25 cellular contexts compared by ENCODE assay signal in the genomic region with DNA sequence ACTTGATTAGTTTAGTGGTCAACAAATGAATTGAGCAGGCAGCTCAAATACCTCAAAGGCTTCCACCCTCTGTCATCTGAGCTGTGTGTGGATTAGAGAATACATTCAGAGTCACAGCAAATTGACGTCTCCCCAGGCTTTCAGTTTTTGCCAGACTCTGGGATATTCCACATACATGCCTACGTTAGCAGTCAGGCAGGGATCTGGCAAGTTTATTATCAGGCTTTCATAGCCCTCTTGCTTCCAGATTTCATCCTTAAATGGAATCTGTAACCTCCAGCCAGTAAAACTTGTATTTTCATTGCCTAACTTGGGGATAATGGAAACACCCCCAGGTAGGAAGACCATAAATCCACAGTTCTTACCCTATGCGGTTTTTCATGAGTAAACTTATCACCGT.
A peak's percentile ranks its signal among the peaks of the same experiment; 100 is the strongest.
DNase-seq lines count a peak whose midpoint lies in the region; ATAC-seq and TF ChIP-seq lines count a peak whose summit lies in the region.
"Had no signal": no experiment of that assay in that cellular context is flagged by ENCODE, and none has a peak within 500 bp of the region (broad histone marks: within the 10 kb centered on the region; RNA-seq: fewer than 3 reads in every experiment).

No MANE protein-coding gene starts in this region.

- H3K27ac Mint-ChIP-seq in WTC11 = no peak overlapping the region
- no peak overlapping the region for H3K27ac Mint-ChIP-seq in activated CD4-positive, alpha-beta T cell treated with anti-CD3 and anti-CD28 coated beads, Interleukin-2, amount 10 ng/mL, durations not matched to agents 7 days and 5 days

- H3K9me3 ChIP-seq in aorta (ENCODE audit: control insufficient read depth, low read length) (no peaks in the 10 kb centered on the region), MG63 (0 out of 2 replicates have a peak, but pooled peaks cover 4% of the 10 kb centered on the region)

- H3K4me3 Mint-ChIP-seq in WTC11 = no peak overlapping the region
- no peak overlapping the region for H3K4me3 Mint-ChIP-seq in activated CD4-positive, alpha-beta T cell treated with anti-CD3 and anti-CD28 coated beads, Interleukin-2, amount 10 ng/mL, durations not matched to agents 7 days and 5 days
- H3K4me3 Mint-ChIP-seq: CD8-positive, alpha-beta T cell had no signal

- peaks cover 28% of the 10 kb centered on the region for H3K36me3 Mint-ChIP-seq in WTC11
- H3K36me3 Mint-ChIP-seq in activated CD4-positive, alpha-beta T cell treated with anti-CD3 and anti-CD28 coated beads, Interleukin-2, amount 10 ng/mL, durations not matched to agents 7 days and 5 days (ENCODE audit: low read depth) = peaks cover 52% of the 10 kb centered on the region

- ATAC-seq in WTC11 = peak; percentile 48
- ATAC-seq in aorta (ENCODE audit: low FRiP score) = peak; percentile 38
- ATAC-seq: CD8-positive, alpha-beta T cell; K562; Right ventricle myocardium inferior had no signal

- peak overlapping the region; percentile 18 to 28 for H3K27ac ChIP-seq in coronary artery
- H3K27ac ChIP-seq in rectal smooth muscle tissue (ENCODE audit: low read depth, low read length) = peak overlapping the region; percentile 94
- H3K27ac ChIP-seq in aorta (ENCODE audit: low read depth in 1 of 2, low read length in 2 of 2) = peak overlapping the region; percentile 70 to 97
- H3K27ac ChIP-seq: PC-9, SJCRH30 had no signal

- no peak for TF ChIP-seq CTCF in WTC11 (IDR thresholded peaks at IDR 0.05)
- TF ChIP-seq CTCF in coronary artery (IDR thresholded peaks at IDR 0.05) = no peak

- POLR2A ChIA-PET in WTC11 (lab: Charles Lee) = no interaction called here
- POLR2A ChIA-PET in activated CD4-positive, alpha-beta T cell treated with anti-CD3 and anti-CD28 coated beads, Interleukin-2, amount 10 ng/mL, durations not matched to agents 7 days and 5 days (lab: Charles Lee) = no interaction called here

- H3K27me3 Mint-ChIP-seq in WTC11 (ENCODE audit: low read depth) = no peaks in the 10 kb centered on the region
- H3K27me3 Mint-ChIP-seq in activated CD4-positive, alpha-beta T cell treated with anti-CD3 and anti-CD28 coated beads, Interleukin-2, amount 10 ng/mL, durations not matched to agents 7 days and 5 days = no peaks in the 10 kb centered on the region

- no peaks in the 10 kb centered on the region; the same call in 1 of the 2 replicates for H3K4me1 Mint-ChIP-seq in WTC11
- no peaks in the 10 kb centered on the region for H3K4me1 Mint-ChIP-seq in activated CD4-positive, alpha-beta T cell treated with anti-CD3 and anti-CD28 coated beads, Interleukin-2, amount 10 ng/mL, durations not matched to agents 7 days and 5 days

- no peak for DNase-seq in WTC11 (ENCODE audit: low spot score)
- DNase-seq in coronary artery (ENCODE audit: low spot score) = no peak
- no peak for DNase-seq in aorta
- DNase-seq in activated CD4-positive, alpha-beta T cell treated with anti-CD3 and anti-CD28 coated beads, Interleukin-2, amount 10 ng/mL, durations not matched to agents 7 days and 5 days = no peak
- DNase-seq in NCI-H146 treated with DMSO at 0.1 percent for 48 hours (lab: John Stamatoyannopoulos, UW; ENCODE audit: unreplicated experiment) = no peak
- DNase-seq in MG63 = no peak
- DNase-seq: C1 segment of cervical spinal cord; CD8-positive, alpha-beta T cell; DMS79 treated with DMSO at 0.1 percent for 48 hours; GF-D8; HCEC 1CT; Kasumi-1; MV-4-11; NCI-H1105; NCI-H1436 treated with DMSO at 0.1 percent for 48 hours; NCI-H2029; NCI-H446 treated with DMSO at 0.1 percent for 48 hours; NCI-H526; NCI-H82; NK-92 treated with Interleukin-12 subunit alpha and Interleukin-12 subunit beta, amount 100 ng/mL, for 24 hours; PC-9; SJCRH30 had no signal

- no peak overlapping the region for H3K4me3 ChIP-seq in coronary artery
- H3K4me3 ChIP-seq in rectal smooth muscle tissue (ENCODE audit: low read length) = no peak overlapping the region
- no peak overlapping the region for H3K4me3 ChIP-seq in aorta (ENCODE audit: low read length in 2 of 2)
- no peak overlapping the region for H3K4me3 ChIP-seq in MG63
- H3K4me3 ChIP-seq: K562, PC-9, SJCRH30 had no signal

- 9% methylated on average over 4 of the region's 4 CpGs for WGBS in aorta, 2 donors

- no peak overlapping the region for H3K9ac ChIP-seq in rectal smooth muscle tissue (ENCODE audit: low read length)

- H3K36me3 ChIP-seq in rectal smooth muscle tissue (ENCODE audit: control insufficient read depth, insufficient read depth, low read length) = no peaks in the 10 kb centered on the region
- H3K36me3 ChIP-seq in aorta (ENCODE audit: control insufficient read depth in 1 of 2, insufficient read depth in 2 of 2, low read length in 1 of 2) = peaks cover 0 to 3% of the 10 kb centered on the region in 2 donors
- peaks cover 14% of the 10 kb centered on the region for H3K36me3 ChIP-seq in MG63

- H3K27me3 ChIP-seq in rectal smooth muscle tissue (ENCODE audit: control insufficient read depth, insufficient read depth, low read length) (no peaks in the 10 kb centered on the region), aorta (ENCODE audit: control insufficient read depth in 1 of 2, insufficient read depth in 2 of 2, low read length in 1 of 2) (no peaks in the 10 kb centered on the region), MG63 (no peaks in the 10 kb centered on the region)
- H3K27me3 ChIP-seq: SJCRH30 had no signal

- H3K4me1 ChIP-seq in rectal smooth muscle tissue (ENCODE audit: control insufficient read depth, insufficient read depth, low read length) (peaks cover 6% of the 10 kb centered on the region), aorta (ENCODE audit: control insufficient read depth in 1 of 2, insufficient read depth in 2 of 2, low read length in 2 of 2) (peaks cover 0 to 4% of the 10 kb centered on the region in 2 donors)
- H3K4me1 ChIP-seq: SJCRH30 had no signal

- peaks cover 23% of the 10 kb centered on the region for H3K9me3 Mint-ChIP-seq in WTC11
- H3K9me3 Mint-ChIP-seq in activated CD4-positive, alpha-beta T cell treated with anti-CD3 and anti-CD28 coated beads, Interleukin-2, amount 10 ng/mL, durations not matched to agents 7 days and 5 days = peaks cover 11% of the 10 kb centered on the region

- CTCF ChIA-PET in WTC11 (lab: Charles Lee) = no interaction called here
- CTCF ChIA-PET in activated CD4-positive, alpha-beta T cell treated with anti-CD3 and anti-CD28 coated beads, Interleukin-2, amount 10 ng/mL, durations not matched to agents 7 days and 5 days (lab: Charles Lee) = no interaction called here

- intact Hi-C loops in aorta (cut with DNase I) = loop anchor here in 1 of 2 donors (5.0 to 10.0 kb wide), 2 partner anchors 60 to 132 kb away; a partner anchor contains a TSS

TF ChIP-seq in WTC11, 78 proteins besides CTCF, POLR2A, EP300 and RAD21 (continues in another document):
- TF ChIP-seq CREB1 (CRISPR knock-in tag; IDR thresholded peaks at IDR 0.05) = no peak
- TF ChIP-seq, protein P1, sequence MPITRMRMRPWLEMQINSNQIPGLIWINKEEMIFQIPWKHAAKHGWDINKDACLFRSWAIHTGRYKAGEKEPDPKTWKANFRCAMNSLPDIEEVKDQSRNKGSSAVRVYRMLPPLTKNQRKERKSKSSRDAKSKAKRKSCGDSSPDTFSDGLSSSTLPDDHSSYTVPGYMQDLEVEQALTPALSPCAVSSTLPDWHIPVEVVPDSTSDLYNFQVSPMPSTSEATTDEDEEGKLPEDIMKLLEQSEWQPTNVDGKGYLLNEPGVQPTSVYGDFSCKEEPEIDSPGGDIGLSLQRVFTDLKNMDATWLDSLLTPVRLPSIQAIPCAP (CRISPR knock-in tag; IDR thresholded peaks at IDR 0.05) = no peak
- TF ChIP-seq ZNF416 (CRISPR knock-in tag; IDR thresholded peaks at IDR 0.05) = no peak
- no peak for TF ChIP-seq ZNF263 (CRISPR knock-in tag; IDR thresholded peaks at IDR 0.05; ENCODE audit: low read depth)
- no peak for TF ChIP-seq FOXP1 (CRISPR knock-in tag; IDR thresholded peaks at IDR 0.05; ENCODE audit: borderline replicate concordance)
- TF ChIP-seq, protein P2, sequence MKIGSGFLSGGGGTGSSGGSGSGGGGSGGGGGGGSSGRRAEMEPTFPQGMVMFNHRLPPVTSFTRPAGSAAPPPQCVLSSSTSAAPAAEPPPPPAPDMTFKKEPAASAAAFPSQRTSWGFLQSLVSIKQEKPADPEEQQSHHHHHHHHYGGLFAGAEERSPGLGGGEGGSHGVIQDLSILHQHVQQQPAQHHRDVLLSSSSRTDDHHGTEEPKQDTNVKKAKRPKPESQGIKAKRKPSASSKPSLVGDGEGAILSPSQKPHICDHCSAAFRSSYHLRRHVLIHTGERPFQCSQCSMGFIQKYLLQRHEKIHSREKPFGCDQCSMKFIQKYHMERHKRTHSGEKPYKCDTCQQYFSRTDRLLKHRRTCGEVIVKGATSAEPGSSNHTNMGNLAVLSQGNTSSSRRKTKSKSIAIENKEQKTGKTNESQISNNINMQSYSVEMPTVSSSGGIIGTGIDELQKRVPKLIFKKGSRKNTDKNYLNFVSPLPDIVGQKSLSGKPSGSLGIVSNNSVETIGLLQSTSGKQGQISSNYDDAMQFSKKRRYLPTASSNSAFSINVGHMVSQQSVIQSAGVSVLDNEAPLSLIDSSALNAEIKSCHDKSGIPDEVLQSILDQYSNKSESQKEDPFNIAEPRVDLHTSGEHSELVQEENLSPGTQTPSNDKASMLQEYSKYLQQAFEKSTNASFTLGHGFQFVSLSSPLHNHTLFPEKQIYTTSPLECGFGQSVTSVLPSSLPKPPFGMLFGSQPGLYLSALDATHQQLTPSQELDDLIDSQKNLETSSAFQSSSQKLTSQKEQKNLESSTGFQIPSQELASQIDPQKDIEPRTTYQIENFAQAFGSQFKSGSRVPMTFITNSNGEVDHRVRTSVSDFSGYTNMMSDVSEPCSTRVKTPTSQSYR (CRISPR knock-in tag; IDR thresholded peaks at IDR 0.05) = no peak
- no peak for TF ChIP-seq ZNF232 (CRISPR knock-in tag; IDR thresholded peaks at IDR 0.05)
- no peak for TF ChIP-seq GTF2I (CRISPR knock-in tag; conservative IDR thresholded peaks at IDR 0.05)
- no peak for TF ChIP-seq ZNF396 (CRISPR knock-in tag; IDR thresholded peaks at IDR 0.05; ENCODE audit: borderline replicate concordance)
- TF ChIP-seq, protein P3, sequence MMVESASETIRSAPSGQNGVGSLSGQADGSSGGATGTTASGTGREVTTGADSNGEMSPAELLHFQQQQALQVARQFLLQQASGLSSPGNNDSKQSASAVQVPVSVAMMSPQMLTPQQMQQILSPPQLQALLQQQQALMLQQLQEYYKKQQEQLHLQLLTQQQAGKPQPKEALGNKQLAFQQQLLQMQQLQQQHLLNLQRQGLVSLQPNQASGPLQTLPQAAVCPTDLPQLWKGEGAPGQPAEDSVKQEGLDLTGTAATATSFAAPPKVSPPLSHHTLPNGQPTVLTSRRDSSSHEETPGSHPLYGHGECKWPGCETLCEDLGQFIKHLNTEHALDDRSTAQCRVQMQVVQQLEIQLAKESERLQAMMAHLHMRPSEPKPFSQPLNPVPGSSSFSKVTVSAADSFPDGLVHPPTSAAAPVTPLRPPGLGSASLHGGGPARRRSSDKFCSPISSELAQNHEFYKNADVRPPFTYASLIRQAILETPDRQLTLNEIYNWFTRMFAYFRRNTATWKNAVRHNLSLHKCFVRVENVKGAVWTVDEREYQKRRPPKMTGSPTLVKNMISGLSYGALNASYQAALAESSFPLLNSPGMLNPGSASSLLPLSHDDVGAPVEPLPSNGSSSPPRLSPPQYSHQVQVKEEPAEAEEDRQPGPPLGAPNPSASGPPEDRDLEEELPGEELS (CRISPR knock-in tag; IDR thresholded peaks at IDR 0.05) = no peak

Comparison
In these comparisons a context has a peak if more than half of its experiments do, and no peak if none do; other contexts are left out.
1. H3K27ac ChIP-seq: peak in every context shown above with its lines; median percentile 94 in rectal smooth muscle tissue; 84 in aorta; 23 in coronary artery.